ENCODE assay signal across 8 cellular contexts in the genomic region with DNA sequence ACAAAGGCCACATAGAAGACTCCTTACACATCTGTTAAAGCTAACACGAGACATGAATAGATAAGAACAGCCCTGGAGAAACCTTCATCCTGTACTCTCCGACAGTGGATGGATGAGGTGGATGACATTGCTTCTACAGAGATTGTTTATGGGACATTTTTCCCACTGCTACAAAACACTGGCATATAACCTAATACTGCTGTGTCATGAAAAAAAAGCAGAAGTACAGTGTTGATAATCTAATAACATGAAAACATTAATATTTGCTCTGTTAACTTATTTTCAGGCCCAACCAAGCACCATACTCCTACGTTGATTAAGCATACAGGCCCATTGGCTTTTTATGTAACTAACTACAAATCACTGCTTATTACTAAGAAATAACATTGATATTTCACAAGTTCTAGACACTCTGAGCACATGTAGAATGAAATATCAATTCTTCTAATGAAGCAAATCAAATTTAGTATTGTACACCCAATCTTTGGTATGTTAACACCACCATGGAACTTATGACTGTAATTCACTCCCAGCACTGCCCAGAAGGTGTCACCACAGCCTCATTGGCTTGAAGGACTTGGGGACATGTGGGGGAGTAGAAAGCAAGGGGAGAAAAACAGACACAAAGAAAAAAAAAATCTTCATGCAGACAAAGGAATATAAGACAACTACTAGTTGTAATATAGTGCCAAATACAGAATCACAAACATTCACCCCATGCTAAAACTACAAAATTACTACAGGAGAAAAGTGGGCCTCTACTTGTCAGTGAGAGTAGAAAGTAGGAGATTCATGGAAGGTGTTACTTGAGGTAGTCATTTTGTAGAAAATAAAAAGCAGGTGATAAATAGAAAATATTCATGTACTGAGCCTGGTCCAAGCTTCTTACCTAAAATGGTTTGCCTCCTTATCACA.
A peak's percentile ranks its signal among the peaks of the same experiment; 100 is the strongest.
DNase-seq lines count a peak whose midpoint lies in the region; ATAC-seq and TF ChIP-seq lines count a peak whose summit lies in the region.

No MANE protein-coding gene starts in this region.

- 79 to 92% (median 83%) methylated on average over 3 of the region's 3 CpGs for WGBS in spleen, 5 donors

- H3K4me1 ChIP-seq in Karpas-422 (ENCODE audit: low read length) = no peaks in the 10 kb centered on the region
- no peaks in the 10 kb centered on the region for H3K4me1 ChIP-seq in spleen

- H3K4me2 ChIP-seq in Karpas-422 (ENCODE audit: low read depth, low read length, poor library complexity, severe bottlenecking) = no peak overlapping the region

- H3K9me3 ChIP-seq in Karpas-422 (ENCODE audit: low read length) (no peaks in the 10 kb centered on the region), spleen (no peaks in the 10 kb centered on the region)

- no peak overlapping the region for H3K9ac ChIP-seq in Karpas-422 (ENCODE audit: low read length)

- no peak overlapping the region for H3K4me3 ChIP-seq in Karpas-422 (ENCODE audit: low read length)
- no peak overlapping the region for H3K4me3 ChIP-seq in astrocyte of the spinal cord (ENCODE audit: low read depth, low read length)
- H3K4me3 ChIP-seq in spleen = no peak overlapping the region

- intact Hi-C loops in spleen (cut with DNase I; ENCODE audit: low total_unique reads) = loop anchor here (10.0 kb wide), 1 partner anchor 693 kb away; no protein-coding TSS in a partner anchor

- no peaks in the 10 kb centered on the region for H4K20me1 ChIP-seq in Karpas-422 (ENCODE audit: insufficient read depth, low read depth, low read length)

- H3K9me2 ChIP-seq in Karpas-422 (replicated peaks; ENCODE audit: insufficient read depth, low read length) = no peaks in the 10 kb centered on the region

- peak; percentile 88 for TF ChIP-seq CTCF in astrocyte of the spinal cord (IDR thresholded peaks at IDR 0.05; ENCODE audit: low read depth, low read length)
- TF ChIP-seq CTCF in spleen (IDR thresholded peaks at IDR 0.05 in 8 of 11, conservative IDR thresholded peaks at IDR 0.05 in 3 of 11) = peak; percentile 14 to 61 (median 49)

- H2AFZ ChIP-seq in Karpas-422 (ENCODE audit: low read length) = no peak overlapping the region

- H3K79me2 ChIP-seq in Karpas-422 (ENCODE audit: low read length) = no peaks in the 10 kb centered on the region

- no peaks in the 10 kb centered on the region for H3K36me3 ChIP-seq in Karpas-422 (ENCODE audit: insufficient read depth, low read length)
- H3K36me3 ChIP-seq in spleen = no peaks in the 10 kb centered on the region

- H3K27me3 ChIP-seq in Karpas-422 (ENCODE audit: low read length) (no peaks in the 10 kb centered on the region), spleen (replicated peaks in 1 of 7) (no peaks in the 10 kb centered on the region)

- peak; percentile 55 for ATAC-seq in GM21528 (IDR thresholded peaks at IDR 0.05; ENCODE audit: low FRiP score, unreplicated experiment)

- H3K27ac ChIP-seq in Karpas-422 (ENCODE audit: low read length) (no peak overlapping the region), spleen (no peak overlapping the region)

- DNase-seq in DMS53 treated with DMSO at 0.1 percent for 48 hours (lab: John Stamatoyannopoulos, UW; ENCODE audit: unreplicated experiment) (peak; percentile 33), Karpas-422 (peak; percentile 78), OCI-M1 (lab: John Stamatoyannopoulos, UW) (peak; percentile 65), astrocyte of the spinal cord (ENCODE audit: low read depth, low spot score) (peak; percentile 83), iPS DF 19.7 (ENCODE audit: low read depth, low spot score) (peak; percentile 7), spleen (no peak)
- no peak for DNase-seq in central memory CD4-positive, alpha-beta T cell

- in situ Hi-C loops in astrocyte of the spinal cord (cut with HindIII; ENCODE audit: low sequenced_read_pairs) = no loop called here

- no peak for TF ChIP-seq POLR2A in spleen (IDR thresholded peaks at IDR 0.05)

Comparison
In these comparisons a context has a peak if more than half of its experiments do, and no peak if none do; other contexts are left out.
1. DNase-seq: peak in DMS53 treated with DMSO at 0.1 percent for 48 hours (single experiment), Karpas-422 (single experiment), OCI-M1 (single experiment), astrocyte of the spinal cord (single experiment) and iPS DF 19.7 (single experiment); none in spleen (single experiment) and central memory CD4-positive, alpha-beta T cell (single experiment).